8 cellular contexts compared by ENCODE assay signal in the genomic region with DNA sequence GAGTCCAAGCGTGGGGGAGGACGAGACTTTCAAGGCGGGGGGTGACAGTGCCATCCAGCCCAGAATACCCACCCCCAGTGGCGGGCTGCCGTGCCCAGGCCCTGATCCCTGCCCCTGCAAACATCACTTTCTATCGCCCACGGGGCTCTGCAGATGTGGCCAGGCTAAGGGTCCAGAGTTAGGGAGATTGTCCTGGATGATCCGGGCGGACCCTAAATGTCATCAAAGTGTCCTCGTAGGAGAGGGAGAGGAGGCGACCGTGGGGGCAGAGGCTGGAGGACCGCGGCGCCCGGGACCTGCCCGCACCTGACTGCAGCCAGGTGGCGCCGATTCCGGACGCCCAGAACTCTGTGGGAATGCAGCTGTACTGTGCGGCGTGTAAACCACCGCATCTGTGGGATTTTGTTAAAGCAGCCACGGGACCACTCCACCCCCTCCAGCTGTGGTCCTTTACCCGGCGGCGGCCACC.
DNase-seq lines count a peak whose midpoint lies in the region; TF ChIP-seq lines count a peak whose summit lies in the region.

No MANE protein-coding gene starts in this region.

- H3K9ac ChIP-seq in duodenal mucosa (ENCODE audit: low read depth in 1 of 2, low read length in 2 of 2), result peak overlapping the region in 1 of 2 donors; percentile 72

- no peak for TF ChIP-seq CTCF in NB4 (IDR thresholded peaks at IDR 0.05; ENCODE audit: low read depth, low read length)

- peak; percentile 16 for DNase-seq in stimulated activated CD4-positive, alpha-beta T cell treated with anti-CD3 and anti-CD28 coated beads, Interleukin-15, amount 100 ng/mL, for 24 hours
- DNase-seq in stimulated activated CD4-positive, alpha-beta T cell treated with anti-CD3 and anti-CD28 coated beads, Interleukin-2, amount 100 ng/mL, for 48 hours, result no peak
- DNase-seq in NB4 (ENCODE audit: low read depth) (peak; percentile 29), dedifferentiated amniotic fluid mesenchymal stem cell (ENCODE audit: extremely low spot score) (no peak), NCI-H1417 treated with DMSO at 0.1 percent for 48 hours (lab: John Stamatoyannopoulos, UW) (no peak), NCI-H1092 (lab: John Stamatoyannopoulos, UW) (no peak)

- H3K27me3 ChIP-seq in duodenal mucosa (ENCODE audit: control insufficient read depth in 1 of 2, insufficient read depth in 2 of 2, low read length in 2 of 2), result peaks cover 10 to 21% of the 10 kb centered on the region in 2 donors
- H3K27me3 ChIP-seq in muscle layer of duodenum (ENCODE audit: low read depth, low read length), result peaks cover 17% of the 10 kb centered on the region

- peaks cover 4 to 7% of the 10 kb centered on the region in 2 donors for H3K4me1 ChIP-seq in duodenal mucosa (ENCODE audit: control insufficient read depth in 1 of 2, insufficient read depth in 2 of 2, low read length in 2 of 2)
- H3K4me1 ChIP-seq in muscle layer of duodenum (ENCODE audit: control insufficient read depth in 1 of 2, insufficient read depth in 2 of 2, low read length in 2 of 2), result peaks cover 0 to 19% of the 10 kb centered on the region in 2 donors

- H3K27ac ChIP-seq in duodenal mucosa (ENCODE audit: low read depth, low read length) (no peak overlapping the region), muscle layer of duodenum (ENCODE audit: low read length) (no peak overlapping the region)

- H3K4me3 ChIP-seq in NB4 (ENCODE audit: low read depth, low read length), result peak overlapping the region; percentile 59
- H3K4me3 ChIP-seq in duodenal mucosa (ENCODE audit: low read depth in 1 of 2, low read length in 2 of 2), result peak overlapping the region; percentile 64 to 79
- H3K4me3 ChIP-seq in muscle layer of duodenum (ENCODE audit: low read depth in 1 of 2, low read length in 2 of 2), result peak overlapping the region; percentile 57 to 75

- H3K9me3 ChIP-seq in duodenal mucosa (ENCODE audit: control insufficient read depth in 1 of 2, low read length in 2 of 2), result no peaks in the 10 kb centered on the region
- H3K9me3 ChIP-seq in muscle layer of duodenum (ENCODE audit: control insufficient read depth in 1 of 2, low read length in 2 of 2), result no peaks in the 10 kb centered on the region

- no peaks in the 10 kb centered on the region for H3K36me3 ChIP-seq in duodenal mucosa (ENCODE audit: control insufficient read depth in 1 of 2, insufficient read depth in 2 of 2, low read length in 2 of 2)
- no peaks in the 10 kb centered on the region for H3K36me3 ChIP-seq in muscle layer of duodenum (ENCODE audit: control insufficient read depth in 1 of 2, insufficient read depth in 2 of 2, low read length in 2 of 2)

- no peak for TF ChIP-seq POLR2A in NB4 (IDR thresholded peaks at IDR 0.05; ENCODE audit: extremely low read depth, insufficient read length)

Comparison
In these comparisons a context has a peak if more than half of its experiments do, and no peak if none do; other contexts are left out.
1. DNase-seq: peak in stimulated activated CD4-positive, alpha-beta T cell treated with anti-CD3 and anti-CD28 coated beads, Interleukin-15, amount 100 ng/mL, for 24 hours (single experiment) and NB4 (single experiment); none in stimulated activated CD4-positive, alpha-beta T cell treated with anti-CD3 and anti-CD28 coated beads, Interleukin-2, amount 100 ng/mL, for 48 hours (0 of 2), dedifferentiated amniotic fluid mesenchymal stem cell (single experiment), NCI-H1417 treated with DMSO at 0.1 percent for 48 hours (single experiment) and NCI-H1092 (single experiment).
2. Peak in every context shown above with its lines, with median percentiles within 50 percentile points of each other: H3K4me3 ChIP-seq.